In the genomic region with DNA sequence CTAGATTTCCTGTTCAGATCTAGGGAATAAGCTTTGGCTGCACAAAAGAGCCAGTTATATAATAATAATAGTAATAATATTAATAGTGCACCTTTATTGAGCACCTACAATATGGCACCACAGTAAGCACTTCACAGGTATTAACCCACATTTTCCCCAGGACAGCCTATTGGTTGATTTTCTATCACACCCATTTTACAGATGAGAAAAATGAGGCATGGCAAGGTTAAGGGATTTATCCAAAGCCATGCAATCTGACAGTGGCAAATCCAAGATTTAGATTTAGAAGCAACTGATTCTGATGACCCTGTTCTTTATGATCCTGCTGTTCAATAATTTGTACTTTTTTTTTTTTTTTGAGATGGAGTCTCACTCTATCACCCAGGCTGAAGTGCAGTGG, we compare ENCODE assay signal across 28 cellular contexts.
"Had no signal": no experiment of that assay in that cellular context is flagged by ENCODE, and none has a peak within 500 bp of the region (broad histone marks: within the 10 kb centered on the region; RNA-seq: fewer than 3 reads in every experiment).

No MANE protein-coding gene starts in this region.

- FAIRE-seq: colon, endometrium, endothelial cell of umbilical vein, frontal cortex had no signal

- DNase-seq: colonic mucosa; cortex of kidney; dermis blood vessel endothelial cell; dorsolateral prefrontal cortex; effector CD4-positive, alpha-beta T cell; effector CD8-positive, alpha-beta T cell; effector memory CD4-positive, alpha-beta T cell; effector memory CD8-positive, alpha-beta T cell; endodermal cell; erythroblast; esophagus squamous epithelium; foreskin fibroblast; foreskin keratinocyte; foreskin melanocyte; gastrocnemius medialis; glutamatergic neuron; head of caudate nucleus; heart left ventricle; heart right ventricle had no signal

- H3K4me3 ChIP-seq: colonic mucosa, coronary artery, dorsolateral prefrontal cortex, esophagus muscularis mucosa, esophagus squamous epithelium, gastrocnemius medialis, gastroesophageal sphincter, heart left ventricle, heart right ventricle had no signal

- H3K27ac ChIP-seq: colonic mucosa, coronary artery, dorsolateral prefrontal cortex, epithelial cell of prostate, esophagus muscularis mucosa, esophagus squamous epithelium, foreskin keratinocyte, gastrocnemius medialis, gastroesophageal sphincter, heart left ventricle, heart right ventricle had no signal

- H3K36me3 ChIP-seq: colonic mucosa, esophagus muscularis mucosa, esophagus squamous epithelium, gastrocnemius medialis, gastroesophageal sphincter, heart left ventricle, heart right ventricle had no signal

- H3K9me3 ChIP-seq: colonic mucosa, esophagus muscularis mucosa, esophagus squamous epithelium, gastrocnemius medialis, gastroesophageal sphincter, heart left ventricle, heart right ventricle had no signal

- ATAC-seq: effector memory CD8-positive, alpha-beta T cell; esophagus mucosa; foreskin keratinocyte; gastrocnemius medialis; gastroesophageal sphincter; heart left ventricle; heart right ventricle had no signal

- H3K4me1 ChIP-seq: colonic mucosa, esophagus muscularis mucosa, esophagus squamous epithelium, foreskin keratinocyte, gastrocnemius medialis, gastroesophageal sphincter, heart left ventricle, heart right ventricle had no signal
